ENCODE assay signal across 1 cellular context in the genomic region with DNA sequence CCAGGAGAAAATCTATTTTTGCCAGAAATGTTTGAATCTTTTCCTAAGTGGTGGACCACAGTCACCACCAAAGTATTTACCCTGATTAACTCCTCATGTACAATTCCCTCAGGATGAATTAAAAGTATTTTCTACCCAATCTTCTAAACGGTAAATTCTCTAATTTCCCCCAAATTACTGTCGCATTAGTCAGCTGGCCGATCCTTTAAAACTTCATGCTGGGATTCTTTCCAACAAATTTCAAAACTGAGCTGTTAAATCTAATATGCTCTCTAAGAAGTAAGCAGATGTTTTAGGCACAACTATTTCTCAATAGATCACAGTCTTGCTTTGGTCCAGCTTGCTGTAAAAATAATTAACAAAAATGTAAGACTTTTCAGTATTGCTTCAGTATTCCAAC.
TF ChIP-seq lines count a peak whose summit lies in the region.

No MANE protein-coding gene starts in this region.

TF ChIP-seq in SK-N-SH, 30 proteins besides CTCF, POLR2A, EP300 and RAD21 (continued from another document):
- TF ChIP-seq TCF12 (IDR thresholded peaks at IDR 0.05) (peak; percentile 56), SIN3A (IDR thresholded peaks at IDR 0.05; ENCODE audit: borderline replicate concordance, low read depth, low read length) (no peak), NFIC (IDR thresholded peaks at IDR 0.05; ENCODE audit: borderline replicate concordance) (peak; percentile 51; the same call in 1 of the 2 replicates), FOXM1 (IDR thresholded peaks at IDR 0.05; ENCODE audit: low read depth) (no peak), RCOR1 (IDR thresholded peaks at IDR 0.05; ENCODE audit: low read length) (no peak), EZH2phosphoT487 (IDR thresholded peaks at IDR 0.05; ENCODE audit: borderline replicate concordance, low read depth) (no peak), FOSL2 (IDR thresholded peaks at IDR 0.05; ENCODE audit: borderline replicate concordance, low read depth) (peak; percentile 25; the same call in 1 of the 2 replicates)
- TF ChIP-seq, protein P1, sequence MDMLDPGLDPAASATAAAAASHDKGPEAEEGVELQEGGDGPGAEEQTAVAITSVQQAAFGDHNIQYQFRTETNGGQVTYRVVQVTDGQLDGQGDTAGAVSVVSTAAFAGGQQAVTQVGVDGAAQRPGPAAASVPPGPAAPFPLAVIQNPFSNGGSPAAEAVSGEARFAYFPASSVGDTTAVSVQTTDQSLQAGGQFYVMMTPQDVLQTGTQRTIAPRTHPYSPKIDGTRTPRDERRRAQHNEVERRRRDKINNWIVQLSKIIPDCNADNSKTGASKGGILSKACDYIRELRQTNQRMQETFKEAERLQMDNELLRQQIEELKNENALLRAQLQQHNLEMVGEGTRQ (IDR thresholded peaks at IDR 0.05; ENCODE audit: borderline replicate concordance, low read depth, low read length): no peak
